Comparison of ENCODE assay signal across 19 cellular contexts in the genomic region with DNA sequence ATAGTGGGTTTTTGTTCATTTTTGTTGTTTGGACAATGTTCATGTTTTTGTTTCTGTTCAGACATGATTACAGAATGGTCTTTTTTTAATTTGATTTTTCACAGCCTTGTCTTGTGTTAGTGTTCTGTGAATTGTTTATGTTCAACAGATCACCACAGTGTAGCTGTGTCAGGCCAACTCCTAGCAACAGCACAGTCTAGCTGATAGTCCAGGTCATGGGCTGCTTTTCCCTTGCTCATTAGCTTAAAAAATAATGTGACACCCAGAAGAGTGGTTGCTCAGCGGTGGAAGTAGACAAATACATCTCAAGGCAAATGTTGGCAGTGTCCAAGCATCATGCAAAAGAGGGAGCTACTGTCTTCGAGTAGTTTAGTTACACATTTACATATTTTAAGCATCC. TPM values are rescaled to one million over a fixed set of nuclear protein-coding genes. Genes with fewer than 3 reads are reported as not detected.
DNase-seq lines count a peak whose midpoint lies in the region; ATAC-seq, FAIRE-seq and TF ChIP-seq lines count a peak whose summit lies in the region.
"Had no signal": no experiment of that assay in that cellular context is flagged by ENCODE, and none has a peak within 500 bp of the region (broad histone marks: within the 10 kb centered on the region; RNA-seq: fewer than 3 reads in every experiment).

No MANE protein-coding gene starts in this region.

- H3K4me3 ChIP-seq in OCI-LY3 (ENCODE audit: low read length) (no peak overlapping the region), HAP-1 (no peak overlapping the region), Peyer's patch (no peak overlapping the region)
- H3K4me3 ChIP-seq: SJSA1 had no signal

- no peak for DNase-seq in activated naive CD8-positive, alpha-beta T cell treated with anti-CD3 and anti-CD28 coated beads, Interleukin-2, amount 10 ng/mL, durations not matched to agents 7 days and 5 days
- no peak for DNase-seq in activated naive CD8-positive, alpha-beta T cell treated with anti-CD3 and anti-CD28 coated beads for 36 hours
- peak; percentile 20 for DNase-seq in medulla oblongata (ENCODE audit: extremely low spot score)
- DNase-seq in urothelium cell line (ENCODE audit: low spot score), result no peak
- DNase-seq in HAP-1 (ENCODE audit: low spot score in 2 of 2), result no peak
- DNase-seq in Peyer's patch, result no peak
- DNase-seq in cerebellum (ENCODE audit: low spot score), result no peak
- DNase-seq: COR-L47, NCI-H1417 treated with DMSO at 0.1 percent for 48 hours, NCI-H2029, NCI-H2171 treated with DMSO at 0.1 percent for 48 hours, NCI-H82 had no signal

- H3K27ac Mint-ChIP-seq in activated naive CD8-positive, alpha-beta T cell treated with anti-CD3 and anti-CD28 coated beads, Interleukin-2, amount 10 ng/mL, durations not matched to agents 7 days and 5 days, result no peak overlapping the region
- H3K27ac Mint-ChIP-seq in activated naive CD8-positive, alpha-beta T cell treated with anti-CD3 and anti-CD28 coated beads for 36 hours, result no peak overlapping the region

- in situ Hi-C loops in HAP-1 (cut with MboI; ENCODE audit: low sequenced_read_pairs), result loop anchor here (25.0 kb wide), 1 partner anchor 1106 kb away; the partner anchor contains the start of gene STRAP

- peak; percentile 17 for FAIRE-seq in urothelium cell line (lab: Jason Lieb, UNC)
- FAIRE-seq: GM18507 had no signal

- H3K4me1 Mint-ChIP-seq in activated naive CD8-positive, alpha-beta T cell treated with anti-CD3 and anti-CD28 coated beads, Interleukin-2, amount 10 ng/mL, durations not matched to agents 7 days and 5 days, result peaks cover 25% of the 10 kb centered on the region
- H3K4me1 Mint-ChIP-seq in activated naive CD8-positive, alpha-beta T cell treated with anti-CD3 and anti-CD28 coated beads for 36 hours, result peaks cover 22% of the 10 kb centered on the region

- H4K20me1 ChIP-seq in OCI-LY3 (ENCODE audit: insufficient read depth, low read length), result no peaks in the 10 kb centered on the region

- POLR2A ChIA-PET in activated naive CD8-positive, alpha-beta T cell treated with anti-CD3 and anti-CD28 coated beads, Interleukin-2, amount 10 ng/mL, durations not matched to agents 7 days and 5 days (lab: Charles Lee), result interaction anchor here (1.6 to 2.8 kb wide), 2 partner anchors 10 to 22 kb away, joined by 5 to 31 read pairs; partner anchors contain the start of genes C12orf60 and WBP11

- peaks cover 14% of the 10 kb centered on the region for H3K36me3 Mint-ChIP-seq in activated naive CD8-positive, alpha-beta T cell treated with anti-CD3 and anti-CD28 coated beads, Interleukin-2, amount 10 ng/mL, durations not matched to agents 7 days and 5 days
- H3K36me3 Mint-ChIP-seq in activated naive CD8-positive, alpha-beta T cell treated with anti-CD3 and anti-CD28 coated beads for 36 hours, result peaks cover 18% of the 10 kb centered on the region

- H3K36me3 ChIP-seq in OCI-LY3 (replicated peaks; ENCODE audit: low read depth, low read length) (peaks cover 24% of the 10 kb centered on the region), HAP-1 (replicated peaks) (peaks cover 5% of the 10 kb centered on the region; the same call in 1 of the 2 replicates), Peyer's patch (peaks cover 0 to under 1% (median 0%) of the 10 kb centered on the region in 3 donors)

- H3K4me1 ChIP-seq in OCI-LY3 (ENCODE audit: low read length) (peaks cover 19% of the 10 kb centered on the region), HAP-1 (no peaks in the 10 kb centered on the region), Peyer's patch (no peaks in the 10 kb centered on the region)

- no peak overlapping the region for H3K9ac ChIP-seq in OCI-LY3 (ENCODE audit: low read length)

- H3K79me2 ChIP-seq in OCI-LY3 (ENCODE audit: low read length), result no peaks in the 10 kb centered on the region

- no peak for ATAC-seq in activated naive CD8-positive, alpha-beta T cell treated with anti-CD3 and anti-CD28 coated beads, Interleukin-2, amount 10 ng/mL, durations not matched to agents 7 days and 5 days (ENCODE audit: low read depth)

- no peak overlapping the region for H2AFZ ChIP-seq in OCI-LY3 (ENCODE audit: low read depth, low read length)

- H3K9me3 Mint-ChIP-seq in activated naive CD8-positive, alpha-beta T cell treated with anti-CD3 and anti-CD28 coated beads, Interleukin-2, amount 10 ng/mL, durations not matched to agents 7 days and 5 days, result no peaks in the 10 kb centered on the region
- no peaks in the 10 kb centered on the region for H3K9me3 Mint-ChIP-seq in activated naive CD8-positive, alpha-beta T cell treated with anti-CD3 and anti-CD28 coated beads for 36 hours

- TF ChIP-seq POLR2A in Peyer's patch (IDR thresholded peaks at IDR 0.05), result no peak

- H3K4me2 ChIP-seq in OCI-LY3 (ENCODE audit: low read length), result peak overlapping the region; percentile 3; the same call in 1 of the 2 replicates

- H3K27me3 ChIP-seq in OCI-LY3 (ENCODE audit: low read depth, low read length) (no peaks in the 10 kb centered on the region), HAP-1 (ENCODE audit: low read depth) (no peaks in the 10 kb centered on the region), Peyer's patch (no peaks in the 10 kb centered on the region)
- H3K27me3 ChIP-seq: SJSA1 had no signal

- no peak for TF ChIP-seq CTCF in OCI-LY3 (IDR thresholded peaks at IDR 0.05; ENCODE audit: low read depth, low read length)
- no peak for TF ChIP-seq CTCF in Peyer's patch (IDR thresholded peaks at IDR 0.05)

- no peaks in the 10 kb centered on the region for H3K9me3 ChIP-seq in OCI-LY3 (ENCODE audit: insufficient read depth, low read length)
- no peaks in the 10 kb centered on the region for H3K9me3 ChIP-seq in HAP-1
- H3K9me3 ChIP-seq in Peyer's patch, result no peaks in the 10 kb centered on the region
- H3K9me3 ChIP-seq: SJSA1 had no signal

- H3K4me3 Mint-ChIP-seq in activated naive CD8-positive, alpha-beta T cell treated with anti-CD3 and anti-CD28 coated beads, Interleukin-2, amount 10 ng/mL, durations not matched to agents 7 days and 5 days, result peak overlapping the region; percentile 0
- no peak overlapping the region for H3K4me3 Mint-ChIP-seq in activated naive CD8-positive, alpha-beta T cell treated with anti-CD3 and anti-CD28 coated beads for 36 hours

- H3K27me3 Mint-ChIP-seq in activated naive CD8-positive, alpha-beta T cell treated with anti-CD3 and anti-CD28 coated beads, Interleukin-2, amount 10 ng/mL, durations not matched to agents 7 days and 5 days, result no peaks in the 10 kb centered on the region
- no peaks in the 10 kb centered on the region for H3K27me3 Mint-ChIP-seq in activated naive CD8-positive, alpha-beta T cell treated with anti-CD3 and anti-CD28 coated beads for 36 hours

- H3K27ac ChIP-seq in OCI-LY3 (ENCODE audit: low read length) (no peak overlapping the region), Peyer's patch (no peak overlapping the region)
- H3K27ac ChIP-seq: C4-2B, RWPE1, SJSA1 had no signal

RNA-seq across cellular contexts. Expression of gene WBP11, which starts 22.4 kb away (rescaled TPM):
- 10 to 100 TPM; 90.9 to 98.0 TPM for total RNA-seq in activated naive CD8-positive, alpha-beta T cell treated with anti-CD3 and anti-CD28 coated beads, Interleukin-2, amount 10 ng/mL, durations not matched to agents 7 days and 5 days
- 100 to 1,000 TPM; 160 to 175 TPM for total RNA-seq in activated naive CD8-positive, alpha-beta T cell treated with anti-CD3 and anti-CD28 coated beads for 36 hours
- 10 to 100 TPM; 12.3 to 42.9 (median 12.8) TPM for total RNA-seq in Peyer's patch
- 26.2 TPM for total RNA-seq in cerebellum

RNA-seq across cellular contexts. Expression of gene C12orf60, which starts 22.6 kb away (rescaled TPM):
- total RNA-seq in activated naive CD8-positive, alpha-beta T cell treated with anti-CD3 and anti-CD28 coated beads, Interleukin-2, amount 10 ng/mL, durations not matched to agents 7 days and 5 days, result 1 to 10 TPM; 1.3 to 1.6 TPM
- 1 to 10 TPM; 2.7 to 2.8 TPM for total RNA-seq in activated naive CD8-positive, alpha-beta T cell treated with anti-CD3 and anti-CD28 coated beads for 36 hours
- under 1 TPM in 1 of 4 donors, not detected in 3; 0.88 TPM for total RNA-seq in Peyer's patch
- 4.4 TPM for total RNA-seq in cerebellum

RNA-seq across cellular contexts. Expression of gene SMCO3, which starts 33.1 kb away (rescaled TPM):
- total RNA-seq in activated naive CD8-positive, alpha-beta T cell treated with anti-CD3 and anti-CD28 coated beads, Interleukin-2, amount 10 ng/mL, durations not matched to agents 7 days and 5 days, result not detected
- not detected for total RNA-seq in activated naive CD8-positive, alpha-beta T cell treated with anti-CD3 and anti-CD28 coated beads for 36 hours
- not detected for total RNA-seq in Peyer's patch
- total RNA-seq in cerebellum, result not detected
- total RNA-seq: A172, NCI-H460 had no signal
